8 cellular contexts compared by ENCODE assay signal in the genomic region with DNA sequence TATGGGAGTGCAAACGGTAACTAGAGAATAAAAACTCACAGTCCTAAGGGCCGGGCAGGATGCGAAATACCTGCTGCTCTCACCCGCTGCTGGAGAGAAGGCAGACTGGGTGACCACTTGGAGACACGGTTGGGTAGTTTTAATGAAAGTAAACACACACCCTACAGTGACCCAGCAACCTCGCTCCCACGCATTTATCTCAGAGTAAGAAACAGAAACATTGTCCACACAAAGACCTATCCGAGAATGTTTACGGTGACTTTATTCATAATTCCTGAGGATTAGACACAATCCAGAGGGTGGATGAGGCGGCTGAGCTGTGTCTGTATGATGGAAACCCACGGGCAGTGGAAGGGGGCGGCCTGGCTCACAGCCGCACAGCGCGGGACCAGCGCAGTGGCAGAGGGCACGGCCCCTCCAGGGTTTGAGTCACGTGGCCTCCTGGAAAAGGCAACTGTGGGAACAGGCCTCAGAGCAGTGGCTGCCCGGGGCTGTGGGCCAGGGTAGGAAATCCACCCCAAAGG.
DNase-seq lines count a peak whose midpoint lies in the region; ATAC-seq lines count a peak whose summit lies in the region.
"Had no signal": no experiment of that assay in that cellular context is flagged by ENCODE, and none has a peak within 500 bp of the region (broad histone marks: within the 10 kb centered on the region; RNA-seq: fewer than 3 reads in every experiment).

No MANE protein-coding gene starts in this region.

- H3K4me1 ChIP-seq in SJCRH30 = no peaks in the 10 kb centered on the region

- no peaks in the 10 kb centered on the region for H3K27me3 Mint-ChIP-seq in activated T-helper 2 cell treated with anti-CD3 and anti-CD28 coated beads, Interferon-gamma antibody, Interleukin-2, Interleukin-4, amounts not matched to agents 10 μg/mL and 5 μg/mL and 100 μg/mL, durations not matched to agents 14 hours and 24 hours and 36 hours (ENCODE audit: low read depth)

- intact Hi-C loops in activated T-helper 2 cell treated with anti-CD3 and anti-CD28 coated beads, Interferon-gamma antibody, Interleukin-2, Interleukin-4, amounts not matched to agents 10 μg/mL and 5 μg/mL and 100 μg/mL, durations not matched to agents 14 hours and 24 hours and 36 hours (cut with micrococcal nuclease) = no loop called here

- H3K36me3 Mint-ChIP-seq in activated T-helper 2 cell treated with anti-CD3 and anti-CD28 coated beads, Interferon-gamma antibody, Interleukin-2, Interleukin-4, amounts not matched to agents 10 μg/mL and 5 μg/mL and 100 μg/mL, durations not matched to agents 14 hours and 24 hours and 36 hours (ENCODE audit: low read depth) = peaks cover 14% of the 10 kb centered on the region

- H3K4me1 Mint-ChIP-seq in activated T-helper 2 cell treated with anti-CD3 and anti-CD28 coated beads, Interferon-gamma antibody, Interleukin-2, Interleukin-4, amounts not matched to agents 10 μg/mL and 5 μg/mL and 100 μg/mL, durations not matched to agents 14 hours and 24 hours and 36 hours (ENCODE audit: low read depth) = peaks cover 8% of the 10 kb centered on the region

- ATAC-seq in GM18873 (IDR thresholded peaks at IDR 0.05; ENCODE audit: low FRiP score, unreplicated experiment) (peak; percentile 45), HG02798 (IDR thresholded peaks at IDR 0.05; ENCODE audit: poor library complexity, unreplicated experiment) (peak; percentile 83)

- peak overlapping the region; percentile 54 for H3K27ac ChIP-seq in SJCRH30
- H3K27ac ChIP-seq: HL-60 had no signal

- peak overlapping the region; percentile 15; the same call in 1 of the 2 replicates for H3K4me3 ChIP-seq in SJCRH30

- DNase-seq in SJCRH30 = peak; percentile 54 to 62
- peak; percentile 92 for DNase-seq in renal cortical epithelial cell (ENCODE audit: low read depth)
- DNase-seq in ecto neural progenitor cell (ENCODE audit: low spot score) = no peak
- no peak for DNase-seq in NOMO-1 treated with DMSO at 0.1 percent for 48 hours (lab: John Stamatoyannopoulos, UW; ENCODE audit: unreplicated experiment)
- no peak for DNase-seq in activated T-helper 2 cell treated with anti-CD3 and anti-CD28 coated beads, Interferon-gamma antibody, Interleukin-2, Interleukin-4, amounts not matched to agents 10 μg/mL and 5 μg/mL and 100 μg/mL, durations not matched to agents 14 hours and 24 hours and 36 hours (ENCODE audit: low spot score)

- H3K9me3 ChIP-seq in SJCRH30 (replicated peaks) = no peaks in the 10 kb centered on the region

- no peaks in the 10 kb centered on the region for H3K9me3 Mint-ChIP-seq in activated T-helper 2 cell treated with anti-CD3 and anti-CD28 coated beads, Interferon-gamma antibody, Interleukin-2, Interleukin-4, amounts not matched to agents 10 μg/mL and 5 μg/mL and 100 μg/mL, durations not matched to agents 14 hours and 24 hours and 36 hours

- no peak overlapping the region for H3K4me3 Mint-ChIP-seq in activated T-helper 2 cell treated with anti-CD3 and anti-CD28 coated beads, Interferon-gamma antibody, Interleukin-2, Interleukin-4, amounts not matched to agents 10 μg/mL and 5 μg/mL and 100 μg/mL, durations not matched to agents 14 hours and 24 hours and 36 hours (ENCODE audit: low read depth)

- no peaks in the 10 kb centered on the region for H3K36me3 ChIP-seq in SJCRH30

- no peaks in the 10 kb centered on the region for H3K27me3 ChIP-seq in SJCRH30

- H3K27ac Mint-ChIP-seq in activated T-helper 2 cell treated with anti-CD3 and anti-CD28 coated beads, Interferon-gamma antibody, Interleukin-2, Interleukin-4, amounts not matched to agents 10 μg/mL and 5 μg/mL and 100 μg/mL, durations not matched to agents 14 hours and 24 hours and 36 hours = no peak overlapping the region

Comparison
In these comparisons a context has a peak if more than half of its experiments do, and no peak if none do; other contexts are left out.
1. DNase-seq: peak in SJCRH30 (2 of 2) and renal cortical epithelial cell (single experiment); none in ecto neural progenitor cell (single experiment), NOMO-1 treated with DMSO at 0.1 percent for 48 hours (single experiment) and activated T-helper 2 cell treated with anti-CD3 and anti-CD28 coated beads, Interferon-gamma antibody, Interleukin-2, Interleukin-4, amounts not matched to agents 10 μg/mL and 5 μg/mL and 100 μg/mL, durations not matched to agents 14 hours and 24 hours and 36 hours (single experiment).